Comparison of ENCODE assay signal across 8 cellular contexts in genomic region chr11:68120212-68121066, GRCh38. TPM values are rescaled to one million over a fixed set of nuclear protein-coding genes. Genes with fewer than 3 reads are reported as not detected.
DNase-seq lines count a peak whose midpoint lies in the region; ATAC-seq lines count a peak whose summit lies in the region.

No MANE protein-coding gene starts in this region.

- peak overlapping the region; percentile 92 for H3K27ac Mint-ChIP-seq in stimulated activated naive B cell treated with anti-CD40 and anti-IgM and Interleukin-4, amounts not matched to agents 10 μg/mL and 1 μg/mL and 100 μg/mL, for 72 hours

- no peaks in the 10 kb centered on the region for H3K9me3 Mint-ChIP-seq in stimulated activated naive B cell treated with anti-CD40 and anti-IgM and Interleukin-4, amounts not matched to agents 10 μg/mL and 1 μg/mL and 100 μg/mL, for 72 hours

- H3K4me3 Mint-ChIP-seq in stimulated activated naive B cell treated with anti-CD40 and anti-IgM and Interleukin-4, amounts not matched to agents 10 μg/mL and 1 μg/mL and 100 μg/mL, for 72 hours = peak overlapping the region; percentile 87 to 89

- H3K27me3 Mint-ChIP-seq in stimulated activated naive B cell treated with anti-CD40 and anti-IgM and Interleukin-4, amounts not matched to agents 10 μg/mL and 1 μg/mL and 100 μg/mL, for 72 hours = no peaks in the 10 kb centered on the region

- ATAC-seq in GM21717 (IDR thresholded peaks at IDR 0.05; ENCODE audit: unreplicated experiment) = peak; percentile 14
- ATAC-seq in stimulated activated naive B cell treated with anti-CD40 and anti-IgM and Interleukin-4, amounts not matched to agents 10 μg/mL and 1 μg/mL and 100 μg/mL, for 72 hours (replicated peaks) = peak; percentile 26 to 35

- DNase-seq in ELF-1 (ENCODE audit: low read depth, low spot score) = peak; percentile 44
- DNase-seq in M059J (ENCODE audit: low read depth) = peak; percentile 46
- DNase-seq in activated CD4-positive, alpha-beta T cell treated with anti-CD3 and anti-CD28 coated beads, Interleukin-2, amount 50 U/mL, for 4 hours = peak; percentile 24 to 28
- DNase-seq in effector CD4-positive, alpha-beta T cell = peak; percentile 28
- DNase-seq in lung microvascular endothelial cell (ENCODE audit: low read depth in 2 of 2) = peak; percentile 39 to 67
- peak; percentile 35 for DNase-seq in stimulated activated naive B cell treated with anti-CD40 and anti-IgM and Interleukin-4, amounts not matched to agents 10 μg/mL and 1 μg/mL and 100 μg/mL, for 72 hours
- DNase-seq in SKM-1 (lab: John Stamatoyannopoulos, UW; ENCODE audit: unreplicated experiment) = no peak

- peaks cover 2 to 14% of the 10 kb centered on the region in 2 donors for H3K36me3 Mint-ChIP-seq in stimulated activated naive B cell treated with anti-CD40 and anti-IgM and Interleukin-4, amounts not matched to agents 10 μg/mL and 1 μg/mL and 100 μg/mL, for 72 hours

- peaks cover 23 to 29% of the 10 kb centered on the region in 2 donors for H3K4me1 Mint-ChIP-seq in stimulated activated naive B cell treated with anti-CD40 and anti-IgM and Interleukin-4, amounts not matched to agents 10 μg/mL and 1 μg/mL and 100 μg/mL, for 72 hours

RNA-seq across cellular contexts. Expression of gene CHKA, which starts 0.7 kb away (rescaled TPM):
- total RNA-seq in M059J (2014; rRNA removed; shearing (Covaris generic)) = 8.7 and 13.7 TPM in 2 replicates
- 19.6 and 25.4 TPM in 2 replicates for total RNA-seq in lung microvascular endothelial cell
